ENCODE assay signal across 2 cellular contexts in genomic region chr21:22120616-22121266, GRCh38.
TF ChIP-seq lines count a peak whose summit lies in the region.

No MANE protein-coding gene starts in this region.

TF ChIP-seq in SK-N-SH, 30 proteins besides CTCF, POLR2A, EP300 and RAD21 (continued from another document):
- TF ChIP-seq USF1 (IDR thresholded peaks at IDR 0.05; ENCODE audit: borderline replicate concordance, low read depth) (no peak), ZBTB33 (IDR thresholded peaks at IDR 0.05; ENCODE audit: borderline replicate concordance, low read depth) (no peak), RXRA (IDR thresholded peaks at IDR 0.05; ENCODE audit: borderline replicate concordance, low read depth) (no peak), NRF1 (IDR thresholded peaks at IDR 0.05; ENCODE audit: low read depth, low read length) (no peak), NFIC (IDR thresholded peaks at IDR 0.05; ENCODE audit: borderline replicate concordance) (no peak)

TF ChIP-seq in SK-N-SH treated with all-trans-retinoic acid at 6 μM for 48 hours, 23 proteins besides CTCF, POLR2A, EP300 and RAD21 (continued from another document):
- no peak for TF ChIP-seq TSHZ2 (CRISPR knock-in tag; IDR thresholded peaks at IDR 0.05)
- no peak for TF ChIP-seq PPARA (CRISPR knock-in tag; IDR thresholded peaks at IDR 0.05; ENCODE audit: borderline replicate concordance)
- TF ChIP-seq ESRRG (CRISPR knock-in tag; IDR thresholded peaks at IDR 0.05), result no peak
- TF ChIP-seq ZNF8 (CRISPR knock-in tag; IDR thresholded peaks at IDR 0.05), result no peak
- no peak for TF ChIP-seq OSR1 (CRISPR knock-in tag; IDR thresholded peaks at IDR 0.05)
- no peak for TF ChIP-seq POU6F1 (CRISPR knock-in tag; IDR thresholded peaks at IDR 0.05; ENCODE audit: borderline replicate concordance, low read depth)
- TF ChIP-seq ARNTL (CRISPR knock-in tag; IDR thresholded peaks at IDR 0.05; ENCODE audit: borderline replicate concordance, low read depth), result no peak
- TF ChIP-seq TOX (CRISPR knock-in tag; IDR thresholded peaks at IDR 0.05; ENCODE audit: borderline replicate concordance), result no peak
